In the genomic region with DNA sequence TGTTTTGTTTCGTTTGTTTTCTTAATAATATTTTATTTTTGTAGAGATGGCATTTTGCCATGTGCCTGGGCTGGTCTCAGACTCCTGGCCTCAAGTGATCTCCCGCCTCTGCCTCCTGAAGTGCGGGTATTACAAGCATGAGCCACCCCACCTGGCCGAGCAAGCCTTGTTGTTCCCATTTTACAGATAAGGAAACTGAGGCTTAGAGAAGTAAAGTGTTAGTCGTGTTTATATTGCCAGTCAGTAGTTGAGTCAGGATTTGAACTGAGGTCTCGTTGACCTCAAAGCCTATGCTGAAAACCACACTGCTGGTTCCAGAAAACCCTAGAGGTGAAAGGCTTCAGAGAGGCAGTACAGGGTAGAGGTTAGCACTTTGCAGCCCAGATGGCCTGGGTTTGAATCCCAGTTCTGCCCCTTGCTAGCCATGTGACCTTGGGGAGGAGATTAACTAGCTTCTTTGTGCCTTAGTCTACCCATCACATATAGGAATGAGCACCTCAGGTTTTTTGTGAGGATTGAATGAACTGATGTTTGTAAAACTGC, we compare ENCODE assay signal across 1 cellular context.
TF ChIP-seq lines count a peak whose summit lies in the region.

No MANE protein-coding gene starts in this region.

TF ChIP-seq in K562, 482 proteins besides CTCF, POLR2A, EP300 and RAD21 (continued from another document and continues in another):
- TF ChIP-seq, protein P1, sequence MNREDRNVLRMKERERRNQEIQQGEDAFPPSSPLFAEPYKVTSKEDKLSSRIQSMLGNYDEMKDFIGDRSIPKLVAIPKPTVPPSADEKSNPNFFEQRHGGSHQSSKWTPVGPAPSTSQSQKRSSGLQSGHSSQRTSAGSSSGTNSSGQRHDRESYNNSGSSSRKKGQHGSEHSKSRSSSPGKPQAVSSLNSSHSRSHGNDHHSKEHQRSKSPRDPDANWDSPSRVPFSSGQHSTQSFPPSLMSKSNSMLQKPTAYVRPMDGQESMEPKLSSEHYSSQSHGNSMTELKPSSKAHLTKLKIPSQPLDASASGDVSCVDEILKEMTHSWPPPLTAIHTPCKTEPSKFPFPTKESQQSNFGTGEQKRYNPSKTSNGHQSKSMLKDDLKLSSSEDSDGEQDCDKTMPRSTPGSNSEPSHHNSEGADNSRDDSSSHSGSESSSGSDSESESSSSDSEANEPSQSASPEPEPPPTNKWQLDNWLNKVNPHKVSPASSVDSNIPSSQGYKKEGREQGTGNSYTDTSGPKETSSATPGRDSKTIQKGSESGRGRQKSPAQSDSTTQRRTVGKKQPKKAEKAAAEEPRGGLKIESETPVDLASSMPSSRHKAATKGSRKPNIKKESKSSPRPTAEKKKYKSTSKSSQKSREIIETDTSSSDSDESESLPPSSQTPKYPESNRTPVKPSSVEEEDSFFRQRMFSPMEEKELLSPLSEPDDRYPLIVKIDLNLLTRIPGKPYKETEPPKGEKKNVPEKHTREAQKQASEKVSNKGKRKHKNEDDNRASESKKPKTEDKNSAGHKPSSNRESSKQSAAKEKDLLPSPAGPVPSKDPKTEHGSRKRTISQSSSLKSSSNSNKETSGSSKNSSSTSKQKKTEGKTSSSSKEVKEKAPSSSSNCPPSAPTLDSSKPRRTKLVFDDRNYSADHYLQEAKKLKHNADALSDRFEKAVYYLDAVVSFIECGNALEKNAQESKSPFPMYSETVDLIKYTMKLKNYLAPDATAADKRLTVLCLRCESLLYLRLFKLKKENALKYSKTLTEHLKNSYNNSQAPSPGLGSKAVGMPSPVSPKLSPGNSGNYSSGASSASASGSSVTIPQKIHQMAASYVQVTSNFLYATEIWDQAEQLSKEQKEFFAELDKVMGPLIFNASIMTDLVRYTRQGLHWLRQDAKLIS (CRISPR knock-in tag; IDR thresholded peaks at IDR 0.05): 0 out of 2 replicates have a peak, but pooled peaks have one; percentile 17
- TF ChIP-seq CBX1 (IDR thresholded peaks at IDR 0.05; ENCODE audit: low read depth) (peak; percentile 96), HDAC2 (IDR thresholded peaks at IDR 0.05) (peak; percentile 75; the same call in 1 of the 2 replicates), KLF10 (CRISPR knock-in tag; IDR thresholded peaks at IDR 0.05) (no peak), POLR2AphosphoS5 (IDR thresholded peaks at IDR 0.05; ENCODE audit: control insufficient read depth, insufficient read depth, low read depth, low read length) (no peak), MEF2D (tag; conservative IDR thresholded peaks at IDR 0.05; ENCODE audit: low read depth) (no peak), ATF7 (IDR thresholded peaks at IDR 0.05) (no peak; the same call in 1 of the 2 replicates), HSF4 (CRISPR knock-in tag; IDR thresholded peaks at IDR 0.05; ENCODE audit: borderline replicate concordance) (no peak), ZNF584 (CRISPR knock-in tag; IDR thresholded peaks at IDR 0.05; ENCODE audit: low read depth) (peak; percentile 74; the same call in 1 of the 2 replicates), RCOR1 (IDR thresholded peaks at IDR 0.05; ENCODE audit: borderline replicate concordance in 1 of 2, low read depth in 2 of 2, low read length in 2 of 2) (0 out of 4 replicates have a peak, but pooled peaks of 1 of the 2 experiments have one; percentile 21), TARDBP (IDR thresholded peaks at IDR 0.05) (no peak), SIX5 (IDR thresholded peaks at IDR 0.05; ENCODE audit: borderline replicate concordance in 1 of 2, insufficient read depth in 1 of 2, low read depth in 1 of 2, low read length in 2 of 2) (no peak), NCOA1 (IDR thresholded peaks at IDR 0.05; ENCODE audit: low read depth) (no peak), PHF20 (IDR thresholded peaks at IDR 0.05; ENCODE audit: partially characterized antibody) (peak; percentile 35), ZNF583 (CRISPR knock-in tag; IDR thresholded peaks at IDR 0.05) (no peak), DPF2 (IDR thresholded peaks at IDR 0.05) (peak; percentile 6; the same call in 1 of the 2 replicates), DMBX1 (CRISPR knock-in tag; IDR thresholded peaks at IDR 0.05; ENCODE audit: borderline replicate concordance) (peak; percentile 58; the same call in 1 of the 2 replicates), IRF2 (CRISPR knock-in tag; IDR thresholded peaks at IDR 0.05) (no peak), KDM1A (IDR thresholded peaks at IDR 0.05) (peak; percentile 55 to 79), BCOR (IDR thresholded peaks at IDR 0.05) (peak; percentile 97), NR2C1 (IDR thresholded peaks at IDR 0.05) (no peak), NR2C1 (tag; IDR thresholded peaks at IDR 0.05) (peak; percentile 51), ADNP (tag; IDR thresholded peaks at IDR 0.05) (peak; percentile 98), GABPB1 (CRISPR knock-in tag; IDR thresholded peaks at IDR 0.05) (0 out of 2 replicates have a peak, but pooled peaks have one; percentile 13), RBM25 (IDR thresholded peaks at IDR 0.05; ENCODE audit: low read depth, low read length, severe bottlenecking) (peak; percentile 87), CSDE1 (IDR thresholded peaks at IDR 0.05) (no peak), NFIC (IDR thresholded peaks at IDR 0.05) (peak; percentile 72; the same call in 1 of the 2 replicates), NR2C2 (CRISPR knock-in tag; IDR thresholded peaks at IDR 0.05) (no peak), NR2C2 (tag; IDR thresholded peaks at IDR 0.05) (peak; percentile 31; the same call in 1 of the 2 replicates), GABPB2 (CRISPR knock-in tag; conservative IDR thresholded peaks at IDR 0.05) (no peak), TRIM24 (IDR thresholded peaks at IDR 0.05) (peak in 1 of 2 experiments; percentile 3; a peak in 1 of 4 replicates), FOXP1 (CRISPR knock-in tag; IDR thresholded peaks at IDR 0.05) (no peak), MEIS2 (IDR thresholded peaks at IDR 0.05; ENCODE audit: partially characterized antibody) (no peak)
- TF ChIP-seq, protein P2, sequence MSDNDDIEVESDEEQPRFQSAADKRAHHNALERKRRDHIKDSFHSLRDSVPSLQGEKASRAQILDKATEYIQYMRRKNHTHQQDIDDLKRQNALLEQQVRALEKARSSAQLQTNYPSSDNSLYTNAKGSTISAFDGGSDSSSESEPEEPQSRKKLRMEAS (CRISPR knock-in tag; IDR thresholded peaks at IDR 0.05): peak; percentile 20; the same call in 1 of the 2 replicates
- TF ChIP-seq, protein P3, sequence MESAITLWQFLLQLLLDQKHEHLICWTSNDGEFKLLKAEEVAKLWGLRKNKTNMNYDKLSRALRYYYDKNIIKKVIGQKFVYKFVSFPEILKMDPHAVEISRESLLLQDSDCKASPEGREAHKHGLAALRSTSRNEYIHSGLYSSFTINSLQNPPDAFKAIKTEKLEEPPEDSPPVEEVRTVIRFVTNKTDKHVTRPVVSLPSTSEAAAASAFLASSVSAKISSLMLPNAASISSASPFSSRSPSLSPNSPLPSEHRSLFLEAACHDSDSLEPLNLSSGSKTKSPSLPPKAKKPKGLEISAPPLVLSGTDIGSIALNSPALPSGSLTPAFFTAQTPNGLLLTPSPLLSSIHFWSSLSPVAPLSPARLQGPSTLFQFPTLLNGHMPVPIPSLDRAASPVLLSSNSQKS (CRISPR knock-in tag; IDR thresholded peaks at IDR 0.05): no peak
- TF ChIP-seq, protein P4, sequence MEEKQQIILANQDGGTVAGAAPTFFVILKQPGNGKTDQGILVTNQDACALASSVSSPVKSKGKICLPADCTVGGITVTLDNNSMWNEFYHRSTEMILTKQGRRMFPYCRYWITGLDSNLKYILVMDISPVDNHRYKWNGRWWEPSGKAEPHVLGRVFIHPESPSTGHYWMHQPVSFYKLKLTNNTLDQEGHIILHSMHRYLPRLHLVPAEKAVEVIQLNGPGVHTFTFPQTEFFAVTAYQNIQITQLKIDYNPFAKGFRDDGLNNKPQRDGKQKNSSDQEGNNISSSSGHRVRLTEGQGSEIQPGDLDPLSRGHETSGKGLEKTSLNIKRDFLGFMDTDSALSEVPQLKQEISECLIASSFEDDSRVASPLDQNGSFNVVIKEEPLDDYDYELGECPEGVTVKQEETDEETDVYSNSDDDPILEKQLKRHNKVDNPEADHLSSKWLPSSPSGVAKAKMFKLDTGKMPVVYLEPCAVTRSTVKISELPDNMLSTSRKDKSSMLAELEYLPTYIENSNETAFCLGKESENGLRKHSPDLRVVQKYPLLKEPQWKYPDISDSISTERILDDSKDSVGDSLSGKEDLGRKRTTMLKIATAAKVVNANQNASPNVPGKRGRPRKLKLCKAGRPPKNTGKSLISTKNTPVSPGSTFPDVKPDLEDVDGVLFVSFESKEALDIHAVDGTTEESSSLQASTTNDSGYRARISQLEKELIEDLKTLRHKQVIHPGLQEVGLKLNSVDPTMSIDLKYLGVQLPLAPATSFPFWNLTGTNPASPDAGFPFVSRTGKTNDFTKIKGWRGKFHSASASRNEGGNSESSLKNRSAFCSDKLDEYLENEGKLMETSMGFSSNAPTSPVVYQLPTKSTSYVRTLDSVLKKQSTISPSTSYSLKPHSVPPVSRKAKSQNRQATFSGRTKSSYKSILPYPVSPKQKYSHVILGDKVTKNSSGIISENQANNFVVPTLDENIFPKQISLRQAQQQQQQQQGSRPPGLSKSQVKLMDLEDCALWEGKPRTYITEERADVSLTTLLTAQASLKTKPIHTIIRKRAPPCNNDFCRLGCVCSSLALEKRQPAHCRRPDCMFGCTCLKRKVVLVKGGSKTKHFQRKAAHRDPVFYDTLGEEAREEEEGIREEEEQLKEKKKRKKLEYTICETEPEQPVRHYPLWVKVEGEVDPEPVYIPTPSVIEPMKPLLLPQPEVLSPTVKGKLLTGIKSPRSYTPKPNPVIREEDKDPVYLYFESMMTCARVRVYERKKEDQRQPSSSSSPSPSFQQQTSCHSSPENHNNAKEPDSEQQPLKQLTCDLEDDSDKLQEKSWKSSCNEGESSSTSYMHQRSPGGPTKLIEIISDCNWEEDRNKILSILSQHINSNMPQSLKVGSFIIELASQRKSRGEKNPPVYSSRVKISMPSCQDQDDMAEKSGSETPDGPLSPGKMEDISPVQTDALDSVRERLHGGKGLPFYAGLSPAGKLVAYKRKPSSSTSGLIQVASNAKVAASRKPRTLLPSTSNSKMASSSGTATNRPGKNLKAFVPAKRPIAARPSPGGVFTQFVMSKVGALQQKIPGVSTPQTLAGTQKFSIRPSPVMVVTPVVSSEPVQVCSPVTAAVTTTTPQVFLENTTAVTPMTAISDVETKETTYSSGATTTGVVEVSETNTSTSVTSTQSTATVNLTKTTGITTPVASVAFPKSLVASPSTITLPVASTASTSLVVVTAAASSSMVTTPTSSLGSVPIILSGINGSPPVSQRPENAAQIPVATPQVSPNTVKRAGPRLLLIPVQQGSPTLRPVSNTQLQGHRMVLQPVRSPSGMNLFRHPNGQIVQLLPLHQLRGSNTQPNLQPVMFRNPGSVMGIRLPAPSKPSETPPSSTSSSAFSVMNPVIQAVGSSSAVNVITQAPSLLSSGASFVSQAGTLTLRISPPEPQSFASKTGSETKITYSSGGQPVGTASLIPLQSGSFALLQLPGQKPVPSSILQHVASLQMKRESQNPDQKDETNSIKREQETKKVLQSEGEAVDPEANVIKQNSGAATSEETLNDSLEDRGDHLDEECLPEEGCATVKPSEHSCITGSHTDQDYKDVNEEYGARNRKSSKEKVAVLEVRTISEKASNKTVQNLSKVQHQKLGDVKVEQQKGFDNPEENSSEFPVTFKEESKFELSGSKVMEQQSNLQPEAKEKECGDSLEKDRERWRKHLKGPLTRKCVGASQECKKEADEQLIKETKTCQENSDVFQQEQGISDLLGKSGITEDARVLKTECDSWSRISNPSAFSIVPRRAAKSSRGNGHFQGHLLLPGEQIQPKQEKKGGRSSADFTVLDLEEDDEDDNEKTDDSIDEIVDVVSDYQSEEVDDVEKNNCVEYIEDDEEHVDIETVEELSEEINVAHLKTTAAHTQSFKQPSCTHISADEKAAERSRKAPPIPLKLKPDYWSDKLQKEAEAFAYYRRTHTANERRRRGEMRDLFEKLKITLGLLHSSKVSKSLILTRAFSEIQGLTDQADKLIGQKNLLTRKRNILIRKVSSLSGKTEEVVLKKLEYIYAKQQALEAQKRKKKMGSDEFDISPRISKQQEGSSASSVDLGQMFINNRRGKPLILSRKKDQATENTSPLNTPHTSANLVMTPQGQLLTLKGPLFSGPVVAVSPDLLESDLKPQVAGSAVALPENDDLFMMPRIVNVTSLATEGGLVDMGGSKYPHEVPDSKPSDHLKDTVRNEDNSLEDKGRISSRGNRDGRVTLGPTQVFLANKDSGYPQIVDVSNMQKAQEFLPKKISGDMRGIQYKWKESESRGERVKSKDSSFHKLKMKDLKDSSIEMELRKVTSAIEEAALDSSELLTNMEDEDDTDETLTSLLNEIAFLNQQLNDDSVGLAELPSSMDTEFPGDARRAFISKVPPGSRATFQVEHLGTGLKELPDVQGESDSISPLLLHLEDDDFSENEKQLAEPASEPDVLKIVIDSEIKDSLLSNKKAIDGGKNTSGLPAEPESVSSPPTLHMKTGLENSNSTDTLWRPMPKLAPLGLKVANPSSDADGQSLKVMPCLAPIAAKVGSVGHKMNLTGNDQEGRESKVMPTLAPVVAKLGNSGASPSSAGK (IDR thresholded peaks at IDR 0.05): peak; percentile 47
- TF ChIP-seq, protein P5, sequence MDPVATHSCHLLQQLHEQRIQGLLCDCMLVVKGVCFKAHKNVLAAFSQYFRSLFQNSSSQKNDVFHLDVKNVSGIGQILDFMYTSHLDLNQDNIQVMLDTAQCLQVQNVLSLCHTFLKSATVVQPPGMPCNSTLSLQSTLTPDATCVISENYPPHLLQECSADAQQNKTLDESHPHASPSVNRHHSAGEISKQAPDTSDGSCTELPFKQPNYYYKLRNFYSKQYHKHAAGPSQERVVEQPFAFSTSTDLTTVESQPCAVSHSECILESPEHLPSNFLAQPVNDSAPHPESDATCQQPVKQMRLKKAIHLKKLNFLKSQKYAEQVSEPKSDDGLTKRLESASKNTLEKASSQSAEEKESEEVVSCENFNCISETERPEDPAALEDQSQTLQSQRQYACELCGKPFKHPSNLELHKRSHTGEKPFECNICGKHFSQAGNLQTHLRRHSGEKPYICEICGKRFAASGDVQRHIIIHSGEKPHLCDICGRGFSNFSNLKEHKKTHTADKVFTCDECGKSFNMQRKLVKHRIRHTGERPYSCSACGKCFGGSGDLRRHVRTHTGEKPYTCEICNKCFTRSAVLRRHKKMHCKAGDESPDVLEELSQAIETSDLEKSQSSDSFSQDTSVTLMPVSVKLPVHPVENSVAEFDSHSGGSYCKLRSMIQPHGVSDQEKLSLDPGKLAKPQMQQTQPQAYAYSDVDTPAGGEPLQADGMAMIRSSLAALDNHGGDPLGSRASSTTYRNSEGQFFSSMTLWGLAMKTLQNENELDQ (CRISPR knock-in tag; IDR thresholded peaks at IDR 0.05; ENCODE audit: borderline replicate concordance): no peak
- TF ChIP-seq, protein P6, sequence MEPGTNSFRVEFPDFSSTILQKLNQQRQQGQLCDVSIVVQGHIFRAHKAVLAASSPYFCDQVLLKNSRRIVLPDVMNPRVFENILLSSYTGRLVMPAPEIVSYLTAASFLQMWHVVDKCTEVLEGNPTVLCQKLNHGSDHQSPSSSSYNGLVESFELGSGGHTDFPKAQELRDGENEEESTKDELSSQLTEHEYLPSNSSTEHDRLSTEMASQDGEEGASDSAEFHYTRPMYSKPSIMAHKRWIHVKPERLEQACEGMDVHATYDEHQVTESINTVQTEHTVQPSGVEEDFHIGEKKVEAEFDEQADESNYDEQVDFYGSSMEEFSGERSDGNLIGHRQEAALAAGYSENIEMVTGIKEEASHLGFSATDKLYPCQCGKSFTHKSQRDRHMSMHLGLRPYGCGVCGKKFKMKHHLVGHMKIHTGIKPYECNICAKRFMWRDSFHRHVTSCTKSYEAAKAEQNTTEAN (CRISPR knock-in tag; IDR thresholded peaks at IDR 0.05): no peak
- TF ChIP-seq, protein P7, sequence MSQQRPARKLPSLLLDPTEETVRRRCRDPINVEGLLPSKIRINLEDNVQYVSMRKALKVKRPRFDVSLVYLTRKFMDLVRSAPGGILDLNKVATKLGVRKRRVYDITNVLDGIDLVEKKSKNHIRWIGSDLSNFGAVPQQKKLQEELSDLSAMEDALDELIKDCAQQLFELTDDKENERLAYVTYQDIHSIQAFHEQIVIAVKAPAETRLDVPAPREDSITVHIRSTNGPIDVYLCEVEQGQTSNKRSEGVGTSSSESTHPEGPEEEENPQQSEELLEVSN (IDR thresholded peaks at IDR 0.05; ENCODE audit: borderline replicate concordance in 1 of 2, extremely low read depth in 1 of 2, insufficient read depth in 1 of 2, insufficient read length in 1 of 2, low read depth in 1 of 2, low read length in 1 of 2, poor library complexity in 1 of 2, severe bottlenecking in 1 of 2): peak in 1 of 2 experiments; percentile 83
